ENCODE assay signal across 14 cellular contexts in the genomic region with DNA sequence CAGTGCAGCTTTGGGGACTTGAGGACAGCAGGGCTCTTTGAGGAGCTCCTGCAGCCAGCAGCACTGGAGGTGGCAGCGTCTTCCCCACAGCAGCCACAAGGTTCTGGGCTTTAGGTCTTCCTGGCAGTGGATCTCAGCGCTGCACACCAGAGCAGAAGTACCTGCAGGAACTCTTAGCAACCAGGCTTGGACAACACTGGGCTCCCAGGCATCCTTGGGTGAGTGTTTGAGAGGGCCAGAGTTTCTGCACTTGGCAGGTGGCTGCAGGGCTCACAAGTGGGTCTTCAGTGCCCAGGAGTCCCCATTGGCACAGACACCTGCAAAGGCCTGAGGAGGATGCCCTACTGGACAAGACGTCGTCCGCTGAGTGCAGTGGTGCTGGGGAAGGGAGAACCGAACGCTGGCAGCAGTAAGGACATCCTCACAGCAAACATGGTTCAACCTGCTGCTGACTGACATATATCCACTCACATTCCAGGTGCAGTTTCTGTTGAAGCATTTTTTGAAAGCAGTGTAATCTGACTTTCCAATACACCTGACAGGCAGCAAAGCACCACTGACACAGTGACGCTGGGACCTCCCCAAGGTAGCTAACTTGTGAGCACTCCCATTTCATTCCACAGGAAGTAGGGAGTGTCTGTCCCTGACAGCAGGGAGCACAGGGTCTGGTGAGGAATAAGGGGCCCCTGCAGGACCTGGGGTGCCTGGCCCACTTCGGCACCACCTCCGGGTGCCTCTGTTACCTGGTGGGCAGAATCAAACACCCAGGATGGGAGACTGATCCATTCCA.
A peak's percentile ranks its signal among the peaks of the same experiment; 100 is the strongest.
DNase-seq lines count a peak whose midpoint lies in the region; ATAC-seq and TF ChIP-seq lines count a peak whose summit lies in the region.
"Had no signal": no experiment of that assay in that cellular context is flagged by ENCODE, and none has a peak within 500 bp of the region (broad histone marks: within the 10 kb centered on the region; RNA-seq: fewer than 3 reads in every experiment).

No MANE protein-coding gene starts in this region.

- H3K27ac ChIP-seq in colonic mucosa, result no peak overlapping the region

- in situ Hi-C loops in G401 (cut with HindIII; ENCODE audit: low sequenced_read_pairs), result no loop called here

- no peak for TF ChIP-seq CTCF in colonic mucosa (IDR thresholded peaks at IDR 0.05)

- no peaks in the 10 kb centered on the region for H3K4me1 ChIP-seq in colonic mucosa

- no peak overlapping the region for H3K9ac ChIP-seq in colonic mucosa (ENCODE audit: low read depth in 2 of 2, low read length in 2 of 2)

- H3K27me3 ChIP-seq in colonic mucosa, result no peaks in the 10 kb centered on the region

- H3K36me3 ChIP-seq in colonic mucosa, result no peaks in the 10 kb centered on the region

- no peak overlapping the region for H3K4me3 ChIP-seq in colonic mucosa

- H3K9me3 ChIP-seq in colonic mucosa, result no peaks in the 10 kb centered on the region

- no peak for ATAC-seq in GM19023 (IDR thresholded peaks at IDR 0.05; ENCODE audit: unreplicated experiment)
- ATAC-seq: CD8-positive, alpha-beta T cell had no signal

- intact Hi-C loops in colonic mucosa (cut with DNase I), result no loop called here

- peak; percentile 11 for DNase-seq in colonic mucosa
- peak; percentile 2 for DNase-seq in iPS-NIHi11 (ENCODE audit: low spot score)
- peak; percentile 18 for DNase-seq in stimulated activated CD8-positive, alpha-beta memory T cell treated with anti-CD3 and anti-CD28 coated beads, Interleukin-4, amount 100 ng/mL, for 48 hours
- no peak for DNase-seq in G401 (ENCODE audit: low spot score)
- no peak for DNase-seq in NCI-H2227 (lab: John Stamatoyannopoulos, UW; ENCODE audit: unreplicated experiment)
- DNase-seq: CD8-positive, alpha-beta T cell; COR-L47; DMS153; DMS79 treated with DMSO at 0.1 percent for 48 hours; EL; GDM1; HCEC 1CT; HFFc6 had no signal

Comparison
In these comparisons a context has a peak if more than half of its experiments do, and no peak if none do; other contexts are left out.
1. DNase-seq: peak in colonic mucosa (single experiment), iPS-NIHi11 (single experiment) and stimulated activated CD8-positive, alpha-beta memory T cell treated with anti-CD3 and anti-CD28 coated beads, Interleukin-4, amount 100 ng/mL, for 48 hours (single experiment); none in G401 (single experiment) and NCI-H2227 (single experiment).